17 cellular contexts compared by ENCODE assay signal in genomic region chr4:100302061-100303026, GRCh38.
"Had no signal": no experiment of that assay in that cellular context is flagged by ENCODE, and none has a peak within 500 bp of the region (broad histone marks: within the 10 kb centered on the region; RNA-seq: fewer than 3 reads in every experiment).

No MANE protein-coding gene starts in this region.

- H3K36me3 ChIP-seq: neutrophil, pancreas, tibial nerve, uterus had no signal

- DNase-seq: activated CD4-positive, alpha-beta T cell treated with anti-CD3 and anti-CD28 coated beads, Interleukin-2, amount 10 ng/mL, durations not matched to agents 24 days and 14 days; activated CD8-positive, alpha-beta T cell treated with anti-CD3 and anti-CD28 coated beads for 36 hours; activated naive CD4-positive, alpha-beta T cell treated with anti-CD3 and anti-CD28 coated beads for 36 hours; activated T-cell treated with anti-CD3 and anti-CD28 coated beads, Interleukin-2, amount 50 U/mL, for 1 hour; caudate nucleus; effector CD4-positive, alpha-beta T cell; left cardiac atrium; mesendoderm; natural killer cell; pancreas; stimulated activated CD4-positive, alpha-beta T cell treated with anti-CD3 and anti-CD28 coated beads, Interleukin-12 subunit alpha, Interleukin-12 subunit beta, amount 100 ng/mL, for 4 hours; stimulated activated CD4-positive, alpha-beta T cell treated with anti-CD3 and anti-CD28 coated beads, Interleukin-1b, Interleukin-23, amount 100 ng/mL, for 48 hours; stimulated activated CD8-positive, alpha-beta memory T cell treated with anti-CD3 and anti-CD28 coated beads, Interleukin-4, amount 100 ng/mL, for 48 hours; stimulated activated naive CD4-positive, alpha-beta T cell; uterus had no signal

- H3K27ac ChIP-seq: neutrophil, pancreas, uterus had no signal

- H3K27me3 ChIP-seq: neutrophil, pancreas, tibial nerve, uterus had no signal

- H3K4me3 ChIP-seq: pancreas, tibial nerve, uterus had no signal

- H3K4me1 ChIP-seq: pancreas, uterus had no signal

- H3K9me3 ChIP-seq: neutrophil, pancreas, tibial nerve, uterus had no signal
